In genomic region chr6:161228911-161229591, GRCh38 we compare ENCODE assay signal across 8 cellular contexts. TPM values are rescaled to one million over a fixed set of nuclear protein-coding genes. Genes with fewer than 3 reads are reported as not detected.
DNase-seq lines count a peak whose midpoint lies in the region; ATAC-seq and TF ChIP-seq lines count a peak whose summit lies in the region.

No MANE protein-coding gene starts in this region.

- no peak for TF ChIP-seq CTCF in thyroid gland (IDR thresholded peaks at IDR 0.05)

- H3K9me3 ChIP-seq in muscle layer of colon (ENCODE audit: low read length) (no peaks in the 10 kb centered on the region), thyroid gland (no peaks in the 10 kb centered on the region)

- ATAC-seq in GM21515 (IDR thresholded peaks at IDR 0.05; ENCODE audit: unreplicated experiment): peak; percentile 42

- H3K27ac ChIP-seq in cingulate gyrus (ENCODE audit: low read depth, low read length): peak overlapping the region; percentile 73
- peak overlapping the region; percentile 53 for H3K27ac ChIP-seq in muscle layer of colon (ENCODE audit: low read depth, low read length)
- peak overlapping the region in 1 of 3 donors; percentile 56 for H3K27ac ChIP-seq in thyroid gland

- intact Hi-C loops in thyroid gland (cut with DNase I): no loop called here

- no peak for TF ChIP-seq POLR2A in thyroid gland (IDR thresholded peaks at IDR 0.05)

- H3K36me3 ChIP-seq in muscle layer of colon (ENCODE audit: insufficient read depth, low read length) (no peaks in the 10 kb centered on the region), thyroid gland (no peaks in the 10 kb centered on the region)

- H3K27me3 ChIP-seq in muscle layer of colon (ENCODE audit: control insufficient read depth in 1 of 2, insufficient read depth in 2 of 2, low read length in 2 of 2): no peaks in the 10 kb centered on the region
- no peaks in the 10 kb centered on the region for H3K27me3 ChIP-seq in thyroid gland

- WGBS in thyroid gland, 2 donors: 68 to 77% methylated on average over 8 of the region's 8 CpGs

- H3K4me3 ChIP-seq in muscle layer of colon (ENCODE audit: low read depth in 1 of 2, low read length in 2 of 2) (peak overlapping the region in 1 of 2 donors; percentile 15), thyroid gland (replicated peaks in 1 of 3) (no peak overlapping the region)

- no peak overlapping the region for H3K9ac ChIP-seq in muscle layer of colon (ENCODE audit: low read length)

- peaks cover 46% of the 10 kb centered on the region for H3K4me1 ChIP-seq in muscle layer of colon (ENCODE audit: insufficient read depth, low read length)
- peaks cover 8 to 16% of the 10 kb centered on the region in 2 donors for H3K4me1 ChIP-seq in thyroid gland

- DNase-seq in AG08396 (ENCODE audit: low spot score) (peak; percentile 72), NCI-H446 (lab: John Stamatoyannopoulos, UW) (peak; percentile 3 to 43), thyroid gland (no peak), midbrain (lab: John Stamatoyannopoulos, UW) (no peak), AML-193 (lab: John Stamatoyannopoulos, UW) (no peak)

RNA-seq across cellular contexts. Expression of gene AGPAT4, which starts 44.8 kb away (rescaled TPM):
- total RNA-seq in thyroid gland: 10 to 100 TPM in 1 of 4 donors, 1 to 10 TPM in 3; 6.1 to 12.8 (median 6.9) TPM

Comparison
In these comparisons a context has a peak if more than half of its experiments do, and no peak if none do; other contexts are left out.
1. DNase-seq: peak in AG08396 (single experiment) and NCI-H446 (2 of 2); none in thyroid gland (0 of 2), midbrain (single experiment) and AML-193 (0 of 2).